ENCODE assay signal across 8 cellular contexts in genomic region chr2:87341601-87342014, GRCh38.
DNase-seq lines count a peak whose midpoint lies in the region; ATAC-seq, FAIRE-seq and TF ChIP-seq lines count a peak whose summit lies in the region.
"Not testable (repeated sequence)": the region's sequence is repeated elsewhere in the genome, so short reads cannot be mapped to it uniquely, and the experiment has no call there.

No MANE protein-coding gene starts in this region.

- not testable (repeated sequence) for TF ChIP-seq POLR2A in esophagus squamous epithelium (IDR thresholded peaks at IDR 0.05); HepG2 (IDR thresholded peaks at IDR 0.05; ENCODE audit: insufficient read depth in 1 of 2, low read depth in 2 of 2, low read length in 2 of 2)

- H3K79me2 ChIP-seq in HepG2 (ENCODE audit: insufficient read depth, low read length), result not testable (repeated sequence)

- not testable (repeated sequence) for H3K4me1 Mint-ChIP-seq in CD8-positive, alpha-beta memory T cell; activated naive CD8-positive, alpha-beta T cell treated with anti-CD3 and anti-CD28 coated beads, Interleukin-2, amount 10 ng/mL, durations not matched to agents 7 days and 5 days

- in situ Hi-C loops in HepG2 (cut with HindIII; ENCODE audit: extremely low pct_ligation_motif_present, low pct_unique_long_range_greater_than_20kb), result not testable (repeated sequence)

- not testable (repeated sequence) for H3K9ac ChIP-seq in HepG2 (ENCODE audit: insufficient read depth, low read depth, low read length)

- TF ChIP-seq CTCF in LNCAP (IDR thresholded peaks at IDR 0.05), result peak; percentile 52
- peak; percentile 30 to 58 (median 40) for TF ChIP-seq CTCF in esophagus squamous epithelium (IDR thresholded peaks at IDR 0.05)
- TF ChIP-seq CTCF in HepG2 (CRISPR knock-in tag; IDR thresholded peaks at IDR 0.05), result peak; percentile 70

- H3K9me3 ChIP-seq in CD8-positive, alpha-beta memory T cell (ENCODE audit: low read length); esophagus squamous epithelium; HepG2 (ENCODE audit: low read length): not testable (repeated sequence)

- intact Hi-C loops in esophagus squamous epithelium (cut with DNase I); HepG2 (cut with micrococcal nuclease; ENCODE audit: unreplicated experiment): not testable (repeated sequence)

- not testable (repeated sequence) for H3K4me3 ChIP-seq in CD8-positive, alpha-beta memory T cell (ENCODE audit: low read length); esophagus squamous epithelium; HepG2 (replicated peaks in 1 of 3; ENCODE audit: insufficient read depth in 1 of 3, low read depth in 2 of 3, low read length in 3 of 3)

- not testable (repeated sequence) for H3K9me3 Mint-ChIP-seq in CD8-positive, alpha-beta memory T cell; activated naive CD8-positive, alpha-beta T cell treated with anti-CD3 and anti-CD28 coated beads, Interleukin-2, amount 10 ng/mL, durations not matched to agents 7 days and 5 days

- peak overlapping the region; percentile 24; the same call in 1 of the 2 replicates for H3K4me2 ChIP-seq in HepG2 (ENCODE audit: low read depth, low read length)

- not testable (repeated sequence) for H3K36me3 ChIP-seq in CD8-positive, alpha-beta memory T cell (ENCODE audit: insufficient read depth, low read length); esophagus squamous epithelium; HepG2 (replicated peaks in 1 of 2; ENCODE audit: control insufficient read depth in 1 of 2, insufficient read depth in 2 of 2, low read length in 2 of 2)

- not testable (repeated sequence) for H3K4me1 ChIP-seq in CD8-positive, alpha-beta memory T cell (ENCODE audit: insufficient read depth, low read length); esophagus squamous epithelium; HepG2 (ENCODE audit: insufficient read depth, low read length)

- peak; percentile 2 to 62 (median 32) for DNase-seq in CD8-positive, alpha-beta memory T cell
- DNase-seq in activated CD4-positive, CD25-positive, alpha-beta regulatory T cell treated with anti-CD3 and anti-CD28 coated beads, Interleukin-2, amount 50 U/mL, for 16 hours (ENCODE audit: low read depth, low spot score), result peak; percentile 21
- DNase-seq in activated naive CD8-positive, alpha-beta T cell treated with anti-CD3 and anti-CD28 coated beads, Interleukin-2, amount 10 ng/mL, durations not matched to agents 7 days and 5 days, result peak; percentile 81
- not testable (repeated sequence) for DNase-seq in esophagus squamous epithelium (lab: John Stamatoyannopoulos, UW)
- peak; percentile 27 for DNase-seq in HepG2 (ENCODE audit: low spot score)
- DNase-seq in pulmonary artery endothelial cell (ENCODE audit: low read depth, low spot score), result peak; percentile 17
- peak; percentile 71 for DNase-seq in stimulated activated naive CD8-positive, alpha-beta T cell treated with anti-CD3 and anti-CD28 coated beads, Interleukin-15, Interleukin-2, amounts not matched to agents 100 U/mL and 50 U/mL, for 24 hours

- CTCF ChIA-PET in CD8-positive, alpha-beta memory T cell (lab: Charles Lee); HepG2 (lab: Yijun Ruan, JAX; ENCODE audit: low intra/inter-chr PET ratio, low total read pairs): not testable (repeated sequence)

- not testable (repeated sequence) for H3K27ac ChIP-seq in CD8-positive, alpha-beta memory T cell (ENCODE audit: low read depth, low read length); esophagus squamous epithelium; HepG2 (ENCODE audit: extremely low read length, insufficient read depth, low read length)

- peak; percentile 86 for TF ChIP-seq RAD21 in HepG2 (CRISPR knock-in tag; IDR thresholded peaks at IDR 0.05)

- WGBS in esophagus squamous epithelium, 2 donors, result 16 to 54% methylated on average over 3 to 11 of the region's 31 CpGs
- WGBS in HepG2 (ENCODE audit: low lambda C conversion rate), result 45% methylated on average over 13 of the region's 31 CpGs

- FAIRE-seq in HepG2 (lab: Jason Lieb, UNC), result not testable (repeated sequence)

- not testable (repeated sequence) for H3K27ac Mint-ChIP-seq in CD8-positive, alpha-beta memory T cell; activated naive CD8-positive, alpha-beta T cell treated with anti-CD3 and anti-CD28 coated beads, Interleukin-2, amount 10 ng/mL, durations not matched to agents 7 days and 5 days

- not testable (repeated sequence) for H3K36me3 Mint-ChIP-seq in CD8-positive, alpha-beta memory T cell; activated naive CD8-positive, alpha-beta T cell treated with anti-CD3 and anti-CD28 coated beads, Interleukin-2, amount 10 ng/mL, durations not matched to agents 7 days and 5 days

- not testable (repeated sequence) for H2AFZ ChIP-seq in HepG2 (ENCODE audit: low read length)

- H3K27me3 ChIP-seq in CD8-positive, alpha-beta memory T cell (ENCODE audit: insufficient read depth, low read length, poor library complexity, severe bottlenecking); esophagus squamous epithelium; HepG2 (ENCODE audit: control insufficient read depth in 1 of 2, insufficient read depth in 2 of 2, low read length in 2 of 2): not testable (repeated sequence)

- BruUV-seq in HepG2 (replicated peaks; lab: Mats Ljungman, UMichigan), result not testable (repeated sequence)

- H4K20me1 ChIP-seq in HepG2 (ENCODE audit: insufficient read depth, low read length), result not testable (repeated sequence)

- H3K27me3 Mint-ChIP-seq in CD8-positive, alpha-beta memory T cell; activated naive CD8-positive, alpha-beta T cell treated with anti-CD3 and anti-CD28 coated beads, Interleukin-2, amount 10 ng/mL, durations not matched to agents 7 days and 5 days: not testable (repeated sequence)

- not testable (repeated sequence) for TF ChIP-seq EP300 in HepG2 (IDR thresholded peaks at IDR 0.05; ENCODE audit: low read depth in 2 of 2, low read length in 2 of 2); HepG2 (CRISPR knock-in tag; IDR thresholded peaks at IDR 0.05; ENCODE audit: borderline replicate concordance)

- peak overlapping the region in 1 of 7 donors; percentile 27 for H3K4me3 Mint-ChIP-seq in CD8-positive, alpha-beta memory T cell
- not testable (repeated sequence) for H3K4me3 Mint-ChIP-seq in activated naive CD8-positive, alpha-beta T cell treated with anti-CD3 and anti-CD28 coated beads, Interleukin-2, amount 10 ng/mL, durations not matched to agents 7 days and 5 days

- not testable (repeated sequence) for ATAC-seq in activated naive CD8-positive, alpha-beta T cell treated with anti-CD3 and anti-CD28 coated beads, Interleukin-2, amount 10 ng/mL, durations not matched to agents 7 days and 5 days (ENCODE audit: low read depth); stimulated activated naive CD8-positive, alpha-beta T cell treated with anti-CD3 and anti-CD28 coated beads, Interleukin-15, Interleukin-2, amounts not matched to agents 100 U/mL and 50 U/mL, for 24 hours
- peak; percentile 48; the same call in 2 of the 3 replicates for ATAC-seq in HepG2

- POLR2A ChIA-PET in CD8-positive, alpha-beta memory T cell (lab: Charles Lee); activated naive CD8-positive, alpha-beta T cell treated with anti-CD3 and anti-CD28 coated beads, Interleukin-2, amount 10 ng/mL, durations not matched to agents 7 days and 5 days (lab: Charles Lee); HepG2 (lab: Yijun Ruan, JAX): not testable (repeated sequence)

TF ChIP-seq in HepG2, 621 proteins besides CTCF, POLR2A, EP300 and RAD21 (continues in another document):
- TF ChIP-seq KDM2A (CRISPR knock-in tag; IDR thresholded peaks at IDR 0.05; ENCODE audit: borderline replicate concordance, low read depth), result peak; percentile 68
- 0 out of 2 replicates have a peak, but pooled peaks have one; percentile 34 for TF ChIP-seq MXD3 (CRISPR knock-in tag; IDR thresholded peaks at IDR 0.05)
- peak; percentile 30; the same call in 1 of the 2 replicates for TF ChIP-seq ZFY (CRISPR knock-in tag; IDR thresholded peaks at IDR 0.05)
- peak; percentile 15 for TF ChIP-seq YY1 (IDR thresholded peaks at IDR 0.05; ENCODE audit: insufficient read depth, insufficient replicate concordance, low read depth, low read length)
- TF ChIP-seq MYC (CRISPR knock-in tag; IDR thresholded peaks at IDR 0.05; ENCODE audit: borderline replicate concordance), result peak; percentile 5; the same call in 1 of the 2 replicates
- peak; percentile 91 for TF ChIP-seq STAG1 (CRISPR knock-in tag; IDR thresholded peaks at IDR 0.05)
- 0 out of 2 replicates have a peak, but pooled peaks have one; percentile 17 for TF ChIP-seq GATAD2A (CRISPR knock-in tag; IDR thresholded peaks at IDR 0.05)
- TF ChIP-seq RXRB (CRISPR knock-in tag; IDR thresholded peaks at IDR 0.05; ENCODE audit: borderline replicate concordance), result 0 out of 2 replicates have a peak, but pooled peaks have one; percentile 17
- TF ChIP-seq CBX5 (CRISPR knock-in tag; IDR thresholded peaks at IDR 0.05; ENCODE audit: borderline replicate concordance), result peak; percentile 26; the same call in 1 of the 2 replicates
- 0 out of 2 replicates have a peak, but pooled peaks have one; percentile 27 for TF ChIP-seq NRL (CRISPR knock-in tag; IDR thresholded peaks at IDR 0.05; ENCODE audit: borderline replicate concordance)
- peak; percentile 58; the same call in 1 of the 2 replicates for TF ChIP-seq ZNF768 (CRISPR knock-in tag; IDR thresholded peaks at IDR 0.05)
- 0 out of 2 replicates have a peak, but pooled peaks have one; percentile 41 for TF ChIP-seq ZNF331 (CRISPR knock-in tag; IDR thresholded peaks at IDR 0.05)
- peak; percentile 52; the same call in 1 of the 2 replicates for TF ChIP-seq GABPB1 (CRISPR knock-in tag; IDR thresholded peaks at IDR 0.05)
